In genomic region chr5:158877706-158878105, GRCh38 we compare ENCODE assay signal across 31 cellular contexts.
DNase-seq lines count a peak whose midpoint lies in the region; ATAC-seq, FAIRE-seq and TF ChIP-seq lines count a peak whose summit lies in the region.
"Had no signal": no experiment of that assay in that cellular context is flagged by ENCODE, and none has a peak within 500 bp of the region (broad histone marks: within the 10 kb centered on the region; RNA-seq: fewer than 3 reads in every experiment).

No MANE protein-coding gene starts in this region.

- H3K4me1 ChIP-seq in A549 (peaks cover 16% of the 10 kb centered on the region; the same call in 2 of the 3 replicates), GM12878 (ENCODE audit: control insufficient read depth, insufficient read depth, low read length) (peaks cover 71% of the 10 kb centered on the region), gastrocnemius medialis (peaks cover 16 to 20% of the 10 kb centered on the region in 2 donors)
- H3K4me1 ChIP-seq: Caco-2, prostate gland had no signal

- H3K36me3 ChIP-seq in GM12878 (ENCODE audit: control insufficient read depth in 2 of 2, insufficient read depth in 2 of 2, low read length in 1 of 2) (no peaks in the 10 kb centered on the region; a peak in 1 of 4 replicates), gastrocnemius medialis (no peaks in the 10 kb centered on the region), H7 (replicated peaks; ENCODE audit: control insufficient read depth, insufficient read depth, low read length) (no peaks in the 10 kb centered on the region)
- H3K36me3 ChIP-seq: prostate gland, sigmoid colon had no signal

- 86% methylated on average over 5 of the region's 5 CpGs for WGBS in A549 (ENCODE audit: missing lambda C conversion rate)
- 60% methylated on average over 5 of the region's 5 CpGs for WGBS in GM12878 (ENCODE audit: insufficient coverage, insufficient replicate concordance, low lambda C conversion rate, missing lambda C conversion rate)

- peaks cover 30% of the 10 kb centered on the region for H3K79me2 ChIP-seq in GM12878 (ENCODE audit: control insufficient read depth, insufficient read depth, low read length)
- H3K79me2 ChIP-seq: hepatocyte had no signal

- in situ Hi-C loops in GM12878 (cut with MboI) (no loop called here), gastrocnemius medialis (cut with MboI; ENCODE audit: low sequenced_read_pairs in 4 of 4) (no loop called here)

- SMC1A ChIA-PET in GM12878 (lab: Charles Lee; ENCODE audit: uncharacterized antibody, unreplicated experiment), result interaction anchor here (0.6 to 9.3 kb wide), 33 partner anchors 12 to 255 kb away, joined by 3 to 149 read pairs (median 9); partner anchors contain the start of gene EBF1

- H2AFZ ChIP-seq in GM12878 (ENCODE audit: control insufficient read depth, low read depth, low read length), result no peak overlapping the region
- H2AFZ ChIP-seq: hepatocyte had no signal

- H3K27ac Mint-ChIP-seq in memory B cell, result peak overlapping the region; percentile 96
- H3K27ac Mint-ChIP-seq: activated CD4-positive, alpha-beta T cell treated with anti-CD3 and anti-CD28 coated beads, Interleukin-2, amount 10 ng/mL, durations not matched to agents 7 days and 5 days; GM23338; HFFc6 had no signal

- H3K9me3 Mint-ChIP-seq in memory B cell, result no peaks in the 10 kb centered on the region
- H3K9me3 Mint-ChIP-seq: activated naive CD8-positive, alpha-beta T cell treated with anti-CD3 and anti-CD28 coated beads, Interleukin-2, amount 50 U/mL, for 24 hours; activated T-cell treated with anti-CD3 and anti-CD28 coated beads, Interleukin-2, amount 50 U/mL, for 4 hours; GM23338; HFFc6 had no signal

- CTCF ChIA-PET in A549 (lab: Yijun Ruan, JAX), result no interaction called here
- CTCF ChIA-PET in GM12878 (lab: Yijun Ruan, JAX), result interaction anchor here (0.7 to 4.9 kb wide), 17 partner anchors 10 to 703 kb away, joined by 3 to 22 read pairs (median 4); no protein-coding TSS in a partner anchor

- RAD21 ChIA-PET in GM12878 (lab: Charles Lee; ENCODE audit: unreplicated experiment), result interaction anchor here (0.8 to 7.1 kb wide), 15 partner anchors 10 to 229 kb away, joined by 3 to 97 read pairs (median 6); no protein-coding TSS in a partner anchor

- no peak for ATAC-seq in A549
- no peak for ATAC-seq in GM12878
- ATAC-seq in memory B cell (ENCODE audit: low read depth), result no peak
- ATAC-seq in gastrocnemius medialis, result no peak
- ATAC-seq: activated naive CD8-positive, alpha-beta T cell treated with anti-CD3 and anti-CD28 coated beads, Interleukin-2, amount 50 U/mL, for 24 hours; activated T-cell treated with anti-CD3 and anti-CD28 coated beads, Interleukin-2, amount 50 U/mL, for 4 hours; foreskin keratinocyte; HepG2; Panc1 had no signal

- H3K36me3 Mint-ChIP-seq in memory B cell, result peaks cover 4% of the 10 kb centered on the region

- POLR2A ChIA-PET in A549 (lab: Yijun Ruan, JAX), result no interaction called here
- POLR2A ChIA-PET in GM12878 (lab: Charles Lee), result interaction anchor here (0.9 to 5.0 kb wide), 10 partner anchors 8 to 213 kb away, joined by 3 to 20 read pairs (median 4); no protein-coding TSS in a partner anchor

- no peaks in the 10 kb centered on the region for H3K27me3 Mint-ChIP-seq in memory B cell
- H3K27me3 Mint-ChIP-seq: activated CD4-positive, alpha-beta T cell treated with anti-CD3 and anti-CD28 coated beads, Interleukin-2, amount 10 ng/mL, durations not matched to agents 7 days and 5 days; activated naive CD8-positive, alpha-beta T cell treated with anti-CD3 and anti-CD28 coated beads, Interleukin-2, amount 50 U/mL, for 24 hours had no signal

- TF ChIP-seq RAD21 in A549 (conservative IDR thresholded peaks at IDR 0.05 in 1 of 2, IDR thresholded peaks at IDR 0.05 in 1 of 2) (no peak), GM12878 (IDR thresholded peaks at IDR 0.05; ENCODE audit: insufficient read depth, low read depth, low read length) (no peak)

- H3K27ac ChIP-seq in A549 (no peak overlapping the region), GM12878 (ENCODE audit: control insufficient read depth, insufficient read depth) (peak overlapping the region; percentile 71), gastrocnemius medialis (peak overlapping the region in 2 of 4 donors; percentile 41 to 61)
- H3K27ac ChIP-seq: C4-2B, foreskin keratinocyte, hepatocyte, HL-60 had no signal

- H4K20me1 ChIP-seq in GM12878 (ENCODE audit: control insufficient read depth, insufficient read depth), result no peaks in the 10 kb centered on the region

- intact Hi-C loops in GM12878 (cut with micrococcal nuclease; ENCODE audit: unreplicated experiment), result loop anchor here (2.0 kb wide), 1 partner anchor 173 kb away; no protein-coding TSS in a partner anchor
- intact Hi-C loops in gastrocnemius medialis (cut with DNase I; ENCODE audit: low total_unique reads), result loop anchor here (10.0 kb wide), 1 partner anchor 177 kb away; no protein-coding TSS in a partner anchor

- TF ChIP-seq EP300 in A549 (IDR thresholded peaks at IDR 0.05) (no peak), GM12878 (IDR thresholded peaks at IDR 0.05; ENCODE audit: borderline replicate concordance in 1 of 2, control insufficient read depth in 1 of 2, low read depth in 2 of 2, low read length in 2 of 2) (no peak)

- FAIRE-seq in A549 (lab: Jason Lieb, UNC) (no peak), GM18507 (lab: Jason Lieb, UNC) (peak; percentile 21), GM12878 (lab: Jason Lieb, UNC) (no peak)
- FAIRE-seq: A204.1, HepG2 had no signal

- no peak for TF ChIP-seq CTCF in A549 (IDR thresholded peaks at IDR 0.05)
- TF ChIP-seq CTCF in GM12878 (IDR thresholded peaks at IDR 0.05 in 2 of 3, conservative IDR thresholded peaks at IDR 0.05 in 1 of 3; ENCODE audit: control insufficient read depth in 2 of 3, extremely low read depth in 1 of 3, insufficient read depth in 1 of 3, low read depth in 3 of 3, low read length in 3 of 3), result no peak
- no peak for TF ChIP-seq CTCF in gastrocnemius medialis (IDR thresholded peaks at IDR 0.05 in 4 of 5, conservative IDR thresholded peaks at IDR 0.05 in 1 of 5)

- no TSS peak for BruUV-seq in GM12878 (replicated peaks; lab: Mats Ljungman, UMichigan)

- DNase-seq in A549 (ENCODE audit: low read depth in 1 of 2, low spot score in 1 of 2), result no peak
- DNase-seq in GM18507 (ENCODE audit: extremely low spot score, insufficient read length, low read depth), result no peak
- no peak for DNase-seq in GM12878 (ENCODE audit: low read depth, low spot score)
- no peak for DNase-seq in memory B cell (ENCODE audit: low spot score in 2 of 2)
- DNase-seq in gastrocnemius medialis, result no peak
- DNase-seq in mucosa of gallbladder (ENCODE audit: low spot score), result no peak
- DNase-seq in H7, result no peak
- DNase-seq in KG1 (lab: John Stamatoyannopoulos, UW), result no peak
- DNase-seq: activated CD4-positive, alpha-beta T cell treated with anti-CD3 and anti-CD28 coated beads, Interleukin-2, amount 10 ng/mL, durations not matched to agents 7 days and 5 days; activated naive CD8-positive, alpha-beta T cell treated with anti-CD3 and anti-CD28 coated beads, Interleukin-2, amount 50 U/mL, for 24 hours; activated T-cell treated with anti-CD3 and anti-CD28 coated beads, Interleukin-2, amount 50 U/mL, for 4 hours; Caco-2; DMS79 treated with DMSO at 0.1 percent for 48 hours; foreskin keratinocyte; HFFc6; mammary epithelial cell; NCI-H1048; NCI-H187; NCI-H524 treated with DMSO at 0.1 percent for 48 hours; SIG-M5; sigmoid colon; stimulated activated naive CD4-positive, alpha-beta T cell treated with Interleukin-2 at 50 U/mL for 16 hours; SW 1271 had no signal

- H3K9ac ChIP-seq in GM12878 (ENCODE audit: control insufficient read depth, insufficient read depth, low read length), result no peak overlapping the region

- H3K9me3 ChIP-seq in A549, result no peaks in the 10 kb centered on the region
- H3K9me3 ChIP-seq in GM12878 (replicated peaks; ENCODE audit: control insufficient read depth, insufficient read depth, low read length), result no peaks in the 10 kb centered on the region
- no peaks in the 10 kb centered on the region for H3K9me3 ChIP-seq in gastrocnemius medialis
- H3K9me3 ChIP-seq: Caco-2, prostate gland, sigmoid colon had no signal

- H3K4me2 ChIP-seq in A549, result peak overlapping the region; percentile 54; the same call in 2 of the 3 replicates
- no peak overlapping the region for H3K4me2 ChIP-seq in GM12878 (ENCODE audit: control insufficient read depth, insufficient read depth)
- H3K4me2 ChIP-seq: hepatocyte had no signal

- H3K27me3 ChIP-seq in GM12878 (replicated peaks in 1 of 2; ENCODE audit: control insufficient read depth in 2 of 2, insufficient read depth in 2 of 2, low read length in 1 of 2) (no peaks in the 10 kb centered on the region), gastrocnemius medialis (no peaks in the 10 kb centered on the region), H7 (ENCODE audit: control insufficient read depth, insufficient read depth, low read length) (no peaks in the 10 kb centered on the region)
- H3K27me3 ChIP-seq: hepatocyte, sigmoid colon had no signal

- H3K4me3 ChIP-seq in A549, result no peak overlapping the region
- no peak overlapping the region for H3K4me3 ChIP-seq in GM12878
- H3K4me3 ChIP-seq in gastrocnemius medialis, result no peak overlapping the region
- H3K4me3 ChIP-seq in H7 (ENCODE audit: insufficient read depth, low read depth, low read length), result no peak overlapping the region
- H3K4me3 ChIP-seq: GM23338, hepatocyte, prostate gland, sigmoid colon had no signal

- H3K4me3 Mint-ChIP-seq in memory B cell, result no peak overlapping the region
- H3K4me3 Mint-ChIP-seq: activated CD4-positive, alpha-beta T cell treated with anti-CD3 and anti-CD28 coated beads, Interleukin-2, amount 10 ng/mL, durations not matched to agents 7 days and 5 days; activated naive CD8-positive, alpha-beta T cell treated with anti-CD3 and anti-CD28 coated beads, Interleukin-2, amount 50 U/mL, for 24 hours; activated T-cell treated with anti-CD3 and anti-CD28 coated beads, Interleukin-2, amount 50 U/mL, for 4 hours; GM23338; HFFc6 had no signal

- TF ChIP-seq POLR2A in A549 (IDR thresholded peaks at IDR 0.05; ENCODE audit: low read length) (no peak), GM12878 (IDR thresholded peaks at IDR 0.05; ENCODE audit: low read depth, low read length) (no peak), gastrocnemius medialis (IDR thresholded peaks at IDR 0.05) (no peak)

- peaks cover 82% of the 10 kb centered on the region for H3K4me1 Mint-ChIP-seq in memory B cell

TF ChIP-seq in A549, 52 proteins besides CTCF, POLR2A, EP300 and RAD21 (continues in another document):
- TF ChIP-seq RCOR1 (IDR thresholded peaks at IDR 0.05; ENCODE audit: low read depth, low read length), result no peak
- no peak for TF ChIP-seq MAX (IDR thresholded peaks at IDR 0.05)
- TF ChIP-seq PHF8 (IDR thresholded peaks at IDR 0.05; ENCODE audit: borderline replicate concordance, low read depth), result no peak

TF ChIP-seq in GM12878, 131 proteins besides CTCF, POLR2A, EP300 and RAD21 (continues in another document):
- TF ChIP-seq MEF2B (IDR thresholded peaks at IDR 0.05; ENCODE audit: partially characterized antibody, poor library complexity, severe bottlenecking), result no peak
